Comparison of ENCODE assay signal across 1 cellular context in the genomic region with DNA sequence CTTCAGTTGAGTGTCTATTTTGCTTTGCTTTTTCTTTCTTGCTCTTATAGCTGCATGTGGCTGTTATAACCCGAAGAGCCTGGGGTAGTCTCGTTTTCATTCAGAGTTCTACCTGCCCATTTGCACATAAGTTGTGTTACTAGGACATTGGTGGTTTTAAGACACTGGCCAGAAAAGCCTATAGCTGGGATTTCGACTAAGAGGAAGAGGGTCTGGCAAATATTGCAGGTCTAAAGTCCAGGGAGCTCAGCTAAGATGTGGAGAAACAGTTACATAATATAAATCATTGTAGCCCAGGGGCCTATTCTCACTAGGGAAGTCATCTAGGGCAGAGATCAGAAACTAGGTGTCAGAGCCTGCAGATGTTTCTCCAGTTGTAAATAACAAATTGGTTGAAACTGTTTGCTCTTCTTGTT.
TF ChIP-seq lines count a peak whose summit lies in the region.

No MANE protein-coding gene starts in this region.

TF ChIP-seq in HepG2, 621 proteins besides CTCF, POLR2A, EP300 and RAD21 (continued from another document and continues in another):
- TF ChIP-seq LRRFIP1 (CRISPR knock-in tag; conservative IDR thresholded peaks at IDR 0.05): no peak
- no peak for TF ChIP-seq ZNF577 (CRISPR knock-in tag; IDR thresholded peaks at IDR 0.05; ENCODE audit: borderline replicate concordance, low read depth)
- TF ChIP-seq, protein P1, sequence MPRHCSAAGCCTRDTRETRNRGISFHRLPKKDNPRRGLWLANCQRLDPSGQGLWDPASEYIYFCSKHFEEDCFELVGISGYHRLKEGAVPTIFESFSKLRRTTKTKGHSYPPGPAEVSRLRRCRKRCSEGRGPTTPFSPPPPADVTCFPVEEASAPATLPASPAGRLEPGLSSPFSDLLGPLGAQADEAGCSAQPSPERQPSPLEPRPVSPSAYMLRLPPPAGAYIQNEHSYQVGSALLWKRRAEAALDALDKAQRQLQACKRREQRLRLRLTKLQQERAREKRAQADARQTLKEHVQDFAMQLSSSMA (CRISPR knock-in tag; IDR thresholded peaks at IDR 0.05): no peak
- TF ChIP-seq E2F1 (CRISPR knock-in tag; IDR thresholded peaks at IDR 0.05): no peak
- peak; percentile 94 for TF ChIP-seq HNF4A (CRISPR knock-in tag; IDR thresholded peaks at IDR 0.05)
- peak; percentile 74 for TF ChIP-seq HOXA5 (CRISPR knock-in tag; IDR thresholded peaks at IDR 0.05)
- TF ChIP-seq MYNN (CRISPR knock-in tag; IDR thresholded peaks at IDR 0.05; ENCODE audit: low read depth): no peak
- TF ChIP-seq TFE3 (CRISPR knock-in tag; IDR thresholded peaks at IDR 0.05): peak; percentile 47; the same call in 1 of the 2 replicates
- TF ChIP-seq AKAP8 (CRISPR knock-in tag; IDR thresholded peaks at IDR 0.05): no peak
- peak; percentile 79 for TF ChIP-seq ZMYM4 (CRISPR knock-in tag; IDR thresholded peaks at IDR 0.05)
- TF ChIP-seq, protein P2, sequence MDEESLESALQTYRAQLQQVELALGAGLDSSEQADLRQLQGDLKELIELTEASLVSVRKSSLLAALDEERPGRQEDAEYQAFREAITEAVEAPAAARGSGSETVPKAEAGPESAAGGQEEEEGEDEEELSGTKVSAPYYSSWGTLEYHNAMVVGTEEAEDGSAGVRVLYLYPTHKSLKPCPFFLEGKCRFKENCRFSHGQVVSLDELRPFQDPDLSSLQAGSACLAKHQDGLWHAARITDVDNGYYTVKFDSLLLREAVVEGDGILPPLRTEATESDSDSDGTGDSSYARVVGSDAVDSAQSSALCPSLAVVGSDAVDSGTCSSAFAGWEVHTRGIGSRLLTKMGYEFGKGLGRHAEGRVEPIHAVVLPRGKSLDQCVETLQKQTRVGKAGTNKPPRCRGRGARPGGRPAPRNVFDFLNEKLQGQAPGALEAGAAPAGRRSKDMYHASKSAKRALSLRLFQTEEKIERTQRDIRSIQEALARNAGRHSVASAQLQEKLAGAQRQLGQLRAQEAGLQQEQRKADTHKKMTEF (CRISPR knock-in tag; IDR thresholded peaks at IDR 0.05): peak; percentile 80
- TF ChIP-seq HDAC2 (CRISPR knock-in tag; IDR thresholded peaks at IDR 0.05): peak; percentile 81; the same call in 1 of the 2 replicates
- TF ChIP-seq ARID4A (CRISPR knock-in tag; IDR thresholded peaks at IDR 0.05; ENCODE audit: borderline replicate concordance): peak; percentile 16; the same call in 1 of the 2 replicates
- no peak for TF ChIP-seq ZNF205 (CRISPR knock-in tag; IDR thresholded peaks at IDR 0.05)
- TF ChIP-seq RARG (CRISPR knock-in tag; IDR thresholded peaks at IDR 0.05; ENCODE audit: low read depth): no peak
- no peak for TF ChIP-seq GLI4 (CRISPR knock-in tag; IDR thresholded peaks at IDR 0.05; ENCODE audit: borderline replicate concordance)
- TF ChIP-seq KAT8 (CRISPR knock-in tag; IDR thresholded peaks at IDR 0.05): peak; percentile 59
- no peak for TF ChIP-seq ZNF678 (CRISPR knock-in tag; IDR thresholded peaks at IDR 0.05)
- TF ChIP-seq ZNF460 (CRISPR knock-in tag; IDR thresholded peaks at IDR 0.05; ENCODE audit: borderline replicate concordance): peak; percentile 7; the same call in 1 of the 2 replicates
- peak; percentile 33; the same call in 1 of the 2 replicates for TF ChIP-seq SIX1 (CRISPR knock-in tag; IDR thresholded peaks at IDR 0.05; ENCODE audit: borderline replicate concordance)
- peak; percentile 31; the same call in 1 of the 2 replicates for TF ChIP-seq FOXK1 (CRISPR knock-in tag; IDR thresholded peaks at IDR 0.05; ENCODE audit: borderline replicate concordance, low read depth)
- TF ChIP-seq ZNF367 (CRISPR knock-in tag; IDR thresholded peaks at IDR 0.05; ENCODE audit: borderline replicate concordance): no peak
- TF ChIP-seq, protein P3, sequence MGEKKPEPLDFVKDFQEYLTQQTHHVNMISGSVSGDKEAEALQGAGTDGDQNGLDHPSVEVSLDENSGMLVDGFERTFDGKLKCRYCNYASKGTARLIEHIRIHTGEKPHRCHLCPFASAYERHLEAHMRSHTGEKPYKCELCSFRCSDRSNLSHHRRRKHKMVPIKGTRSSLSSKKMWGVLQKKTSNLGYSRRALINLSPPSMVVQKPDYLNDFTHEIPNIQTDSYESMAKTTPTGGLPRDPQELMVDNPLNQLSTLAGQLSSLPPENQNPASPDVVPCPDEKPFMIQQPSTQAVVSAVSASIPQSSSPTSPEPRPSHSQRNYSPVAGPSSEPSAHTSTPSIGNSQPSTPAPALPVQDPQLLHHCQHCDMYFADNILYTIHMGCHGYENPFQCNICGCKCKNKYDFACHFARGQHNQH (CRISPR knock-in tag; IDR thresholded peaks at IDR 0.05): peak; percentile 62; the same call in 1 of the 2 replicates
- TF ChIP-seq ZNF335 (CRISPR knock-in tag; IDR thresholded peaks at IDR 0.05): peak; percentile 69; the same call in 1 of the 2 replicates
- peak; percentile 55; the same call in 1 of the 2 replicates for TF ChIP-seq KLF12 (CRISPR knock-in tag; IDR thresholded peaks at IDR 0.05; ENCODE audit: borderline replicate concordance)
- TF ChIP-seq ATF1 (CRISPR knock-in tag; IDR thresholded peaks at IDR 0.05): no peak
- no peak for TF ChIP-seq HCFC1 (IDR thresholded peaks at IDR 0.05; ENCODE audit: low read depth, low read length)
- TF ChIP-seq SPEN (CRISPR knock-in tag; IDR thresholded peaks at IDR 0.05; ENCODE audit: low read depth): peak; percentile 49; the same call in 1 of the 2 replicates
- peak; percentile 55 for TF ChIP-seq BCL6 (CRISPR knock-in tag; IDR thresholded peaks at IDR 0.05)
- peak; percentile 71; the same call in 1 of the 2 replicates for TF ChIP-seq ZNF264 (CRISPR knock-in tag; IDR thresholded peaks at IDR 0.05)
- TF ChIP-seq MIER3 (CRISPR knock-in tag; IDR thresholded peaks at IDR 0.05; ENCODE audit: borderline replicate concordance): no peak
- TF ChIP-seq TFDP2 (CRISPR knock-in tag; IDR thresholded peaks at IDR 0.05): no peak
- no peak for TF ChIP-seq FOSL1 (CRISPR knock-in tag; IDR thresholded peaks at IDR 0.05; ENCODE audit: borderline replicate concordance)
- TF ChIP-seq ERF (CRISPR knock-in tag; IDR thresholded peaks at IDR 0.05): 0 out of 2 replicates have a peak, but pooled peaks have one; percentile 26
- 0 out of 2 replicates have a peak, but pooled peaks have one; percentile 49 for TF ChIP-seq SP140L (CRISPR knock-in tag; IDR thresholded peaks at IDR 0.05; ENCODE audit: borderline replicate concordance)
- TF ChIP-seq HMGXB3 (CRISPR knock-in tag; IDR thresholded peaks at IDR 0.05; ENCODE audit: borderline replicate concordance): 0 out of 2 replicates have a peak, but pooled peaks have one; percentile 48
- peak; percentile 37; the same call in 1 of the 2 replicates for TF ChIP-seq ZNF430 (CRISPR knock-in tag; IDR thresholded peaks at IDR 0.05)
- no peak for TF ChIP-seq HNRNPLL (IDR thresholded peaks at IDR 0.05; ENCODE audit: low read depth, low read length, poor library complexity, severe bottlenecking)
- TF ChIP-seq POLR2G (IDR thresholded peaks at IDR 0.05; ENCODE audit: low read depth, low read length): no peak
- no peak for TF ChIP-seq SP2 (CRISPR knock-in tag; IDR thresholded peaks at IDR 0.05)
